ENCODE assay signal across 24 cellular contexts in the genomic region with DNA sequence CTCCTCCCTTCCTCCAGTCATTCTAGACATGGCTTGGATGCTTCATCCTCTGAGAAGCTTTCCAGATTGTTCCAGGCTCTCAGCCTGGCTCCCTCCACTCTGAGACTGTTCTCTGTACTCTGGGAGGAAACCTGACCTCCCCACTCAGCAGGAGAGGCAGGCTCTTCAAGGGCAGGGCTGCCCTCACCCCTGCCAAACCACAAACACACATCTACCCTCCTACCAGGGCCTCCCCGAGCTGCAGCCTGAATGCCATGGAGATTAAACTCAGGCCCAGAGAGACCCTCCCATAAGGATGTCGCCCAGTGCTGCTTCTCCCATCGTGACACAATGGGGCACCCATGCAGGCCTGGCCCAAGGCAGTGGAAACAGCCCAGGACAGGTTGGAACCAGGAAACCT. TPM values are rescaled to one million over a fixed set of nuclear protein-coding genes. Genes with fewer than 3 reads are reported as not detected.
DNase-seq lines count a peak whose midpoint lies in the region; ATAC-seq, FAIRE-seq and TF ChIP-seq lines count a peak whose summit lies in the region.
"Had no signal": no experiment of that assay in that cellular context is flagged by ENCODE, and none has a peak within 500 bp of the region (broad histone marks: within the 10 kb centered on the region; RNA-seq: fewer than 3 reads in every experiment).

No MANE protein-coding gene starts in this region.

- FAIRE-seq in GM12892 (lab: Jason Lieb, UNC), result no peak
- FAIRE-seq: urothelium cell line had no signal

- ATAC-seq in DND-41 (ENCODE audit: insufficient read depth, low read depth) (peak; percentile 57; the same call in 1 of the 3 replicates), lower lobe of right lung (peak; percentile 74 to 83), HG02981 (IDR thresholded peaks at IDR 0.05; ENCODE audit: unreplicated experiment) (no peak)
- ATAC-seq in central memory CD8-positive, alpha-beta T cell (replicated peaks; ENCODE audit: extremely low read depth, poor library complexity, severe bottlenecking), result peak; percentile 32
- no peak for ATAC-seq in CD8-positive, alpha-beta T cell
- ATAC-seq: GM23338, mucosa of descending colon had no signal

- no peaks in the 10 kb centered on the region for H3K4me1 Mint-ChIP-seq in central memory CD8-positive, alpha-beta T cell
- no peaks in the 10 kb centered on the region for H3K4me1 Mint-ChIP-seq in CD8-positive, alpha-beta T cell (ENCODE audit: low read depth)
- H3K4me1 Mint-ChIP-seq: GM23338 had no signal

- H3K36me3 ChIP-seq in DND-41 (ENCODE audit: insufficient read depth, low read length) (peaks cover 63% of the 10 kb centered on the region), lower lobe of right lung (peaks cover 90% of the 10 kb centered on the region)
- H3K36me3 ChIP-seq in CD8-positive, alpha-beta T cell (ENCODE audit: insufficient read depth, low read length), result no peaks in the 10 kb centered on the region

- no peak for TF ChIP-seq POLR2A in GM12892 (IDR thresholded peaks at IDR 0.05; ENCODE audit: low read depth, low read length)

- H2AFZ ChIP-seq in DND-41 (ENCODE audit: low read depth, low read length), result no peak overlapping the region
- H2AFZ ChIP-seq: GM23338 had no signal

- no peak overlapping the region for H3K4me3 Mint-ChIP-seq in central memory CD8-positive, alpha-beta T cell
- H3K4me3 Mint-ChIP-seq in CD8-positive, alpha-beta T cell, result no peak overlapping the region
- H3K4me3 Mint-ChIP-seq: activated CD4-positive, alpha-beta memory T cell treated with anti-CD3 and anti-CD28 coated beads, Interleukin-2, amount 10 ng/mL, durations not matched to agents 7 days and 5 days; activated naive CD8-positive, alpha-beta T cell; GM23338; IgD-negative memory B cell had no signal

- CTCF ChIA-PET in CD8-positive, alpha-beta T cell (lab: Charles Lee), result interaction anchor here (0.8 kb wide), 1 partner anchor 39 kb away, joined by 4 read pairs; no protein-coding TSS in a partner anchor

- DNase-seq in DND-41, result no peak
- peak; percentile 63 for DNase-seq in NCI-H2107 treated with DMSO at 0.1 percent for 48 hours (lab: John Stamatoyannopoulos, UW; ENCODE audit: unreplicated experiment)
- DNase-seq in central memory CD8-positive, alpha-beta T cell (ENCODE audit: low spot score in 2 of 2), result no peak
- no peak for DNase-seq in lower lobe of right lung
- DNase-seq in cortex of kidney (lab: John Stamatoyannopoulos, UW), result no peak
- no peak for DNase-seq in CD8-positive, alpha-beta T cell
- DNase-seq in GM12892 (ENCODE audit: insufficient read length), result no peak
- DNase-seq: activated CD4-positive, alpha-beta memory T cell treated with anti-CD3 and anti-CD28 coated beads, Interleukin-2, amount 10 ng/mL, durations not matched to agents 7 days and 5 days; activated T-cell treated with anti-CD3 and anti-CD28 coated beads, Interleukin-2, amount 50 U/mL, for 48 hours; effector CD8-positive, alpha-beta T cell; hippocampal formation; mucosa of descending colon; NCI-H187 treated with DMSO at 0.1 percent for 48 hours; NCI-H526 treated with DMSO at 0.1 percent for 48 hours; right cardiac atrium; SHP77; stimulated activated CD4-positive, alpha-beta T cell treated with anti-CD3 and anti-CD28 coated beads, Interleukin-1b, Interleukin-23, amount 100 ng/mL, for 48 hours; T-helper 1 cell had no signal

- no peak overlapping the region for H3K9ac ChIP-seq in DND-41 (ENCODE audit: low read depth, low read length)

- no peaks in the 10 kb centered on the region for H3K79me2 ChIP-seq in DND-41 (ENCODE audit: insufficient read depth, low read length)

- H4K20me1 ChIP-seq in DND-41 (ENCODE audit: insufficient read depth, low read length), result no peaks in the 10 kb centered on the region

- H3K27me3 ChIP-seq in DND-41 (ENCODE audit: insufficient read depth, low read length, poor library complexity) (no peaks in the 10 kb centered on the region), lower lobe of right lung (ENCODE audit: low read depth) (no peaks in the 10 kb centered on the region)
- H3K27me3 ChIP-seq in CD8-positive, alpha-beta T cell (ENCODE audit: insufficient read depth, low read length), result no peaks in the 10 kb centered on the region

- intact Hi-C loops in lower lobe of right lung (cut with DNase I), result no loop called here
- intact Hi-C loops in CD8-positive, alpha-beta T cell (cut with DNase I, micrococcal nuclease), result no loop called here

- H3K9me3 ChIP-seq in DND-41 (ENCODE audit: insufficient read depth, low read length, severe bottlenecking) (peaks cover 5% of the 10 kb centered on the region), lower lobe of right lung (no peaks in the 10 kb centered on the region)
- no peaks in the 10 kb centered on the region for H3K9me3 ChIP-seq in CD8-positive, alpha-beta T cell (ENCODE audit: low read length)
- H3K9me3 ChIP-seq: mucosa of descending colon had no signal

- H3K4me3 ChIP-seq in DND-41 (ENCODE audit: low read depth in 1 of 2, low read length in 2 of 2) (no peak overlapping the region), lower lobe of right lung (no peak overlapping the region)
- H3K4me3 ChIP-seq in CD8-positive, alpha-beta T cell (ENCODE audit: low read depth, low read length), result no peak overlapping the region
- H3K4me3 ChIP-seq: GM23338, mucosa of descending colon had no signal

- no peaks in the 10 kb centered on the region for H3K4me1 ChIP-seq in DND-41 (ENCODE audit: insufficient read depth, low read length)
- H3K4me1 ChIP-seq in lower lobe of right lung, result no peaks in the 10 kb centered on the region
- H3K4me1 ChIP-seq in CD8-positive, alpha-beta T cell (ENCODE audit: insufficient read depth, low read length), result peaks cover 4% of the 10 kb centered on the region

- peaks cover 7% of the 10 kb centered on the region for H3K36me3 Mint-ChIP-seq in central memory CD8-positive, alpha-beta T cell (ENCODE audit: insufficient read depth)
- H3K36me3 Mint-ChIP-seq in CD8-positive, alpha-beta T cell, result peaks cover 34% of the 10 kb centered on the region

- H3K27me3 Mint-ChIP-seq in central memory CD8-positive, alpha-beta T cell, result no peaks in the 10 kb centered on the region
- H3K27me3 Mint-ChIP-seq in CD8-positive, alpha-beta T cell (ENCODE audit: low read depth), result no peaks in the 10 kb centered on the region
- H3K27me3 Mint-ChIP-seq: activated CD4-positive, alpha-beta memory T cell treated with anti-CD3 and anti-CD28 coated beads, Interleukin-2, amount 10 ng/mL, durations not matched to agents 7 days and 5 days; activated naive CD8-positive, alpha-beta T cell; IgD-negative memory B cell had no signal

- H3K9me3 Mint-ChIP-seq in central memory CD8-positive, alpha-beta T cell, result no peaks in the 10 kb centered on the region
- peaks cover 3% of the 10 kb centered on the region for H3K9me3 Mint-ChIP-seq in CD8-positive, alpha-beta T cell
- H3K9me3 Mint-ChIP-seq: GM23338 had no signal

- no peak overlapping the region for H3K27ac ChIP-seq in DND-41 (ENCODE audit: low read length)
- H3K27ac ChIP-seq in lower lobe of right lung, result no peak overlapping the region
- H3K27ac ChIP-seq in CD8-positive, alpha-beta T cell (ENCODE audit: low read depth, low read length), result no peak overlapping the region
- H3K27ac ChIP-seq: VCaP had no signal

- POLR2A ChIA-PET in CD8-positive, alpha-beta T cell (lab: Charles Lee), result no interaction called here

- H3K27ac Mint-ChIP-seq in central memory CD8-positive, alpha-beta T cell (ENCODE audit: low read depth), result no peak overlapping the region
- no peak overlapping the region for H3K27ac Mint-ChIP-seq in CD8-positive, alpha-beta T cell
- H3K27ac Mint-ChIP-seq: activated CD4-positive, alpha-beta memory T cell treated with anti-CD3 and anti-CD28 coated beads, Interleukin-2, amount 10 ng/mL, durations not matched to agents 7 days and 5 days; activated naive CD8-positive, alpha-beta T cell; GM23338 had no signal

- no peak for TF ChIP-seq CTCF in DND-41 (IDR thresholded peaks at IDR 0.05; ENCODE audit: borderline replicate concordance, extremely low read depth, low read length, poor library complexity, severe bottlenecking)
- no peak for TF ChIP-seq CTCF in lower lobe of right lung (IDR thresholded peaks at IDR 0.05)
- TF ChIP-seq CTCF in CD8-positive, alpha-beta T cell (IDR thresholded peaks at IDR 0.05), result no peak

- H3K4me2 ChIP-seq in DND-41 (ENCODE audit: insufficient read depth, low read length), result no peak overlapping the region
- H3K4me2 ChIP-seq: GM23338 had no signal

RNA-seq across cellular contexts. Expression of a gene that starts 16.2 kb away (rescaled TPM):
- total RNA-seq in lower lobe of right lung, result 17.7 TPM
- 1 to 10 TPM; 3.5 to 4.3 TPM for total RNA-seq in CD8-positive, alpha-beta T cell
- 1.7 TPM for polyA plus RNA-seq in GM12892 (2012; ENCODE audit: missing spikeins)

RNA-seq across cellular contexts. Expression of a gene that starts 42.4 kb away (rescaled TPM):
- 43.9 TPM for total RNA-seq in lower lobe of right lung
- 10 to 100 TPM; 14.0 to 14.2 TPM for total RNA-seq in CD8-positive, alpha-beta T cell
- 11.3 TPM for polyA plus RNA-seq in GM12892 (2012; ENCODE audit: missing spikeins)

RNA-seq across cellular contexts. Expression of a gene that starts 42.6 kb away (rescaled TPM):
- 34.9 TPM for total RNA-seq in lower lobe of right lung
- 1 to 10 TPM; 5.9 to 6.4 TPM for total RNA-seq in CD8-positive, alpha-beta T cell
- 3.3 TPM for polyA plus RNA-seq in GM12892 (2012; ENCODE audit: missing spikeins)

Comparison
In these comparisons a context has a peak if more than half of its experiments do, and no peak if none do; other contexts are left out.
1. ATAC-seq: peak in DND-41 (single experiment), central memory CD8-positive, alpha-beta T cell (single experiment) and lower lobe of right lung (2 of 2); none in CD8-positive, alpha-beta T cell (single experiment) and HG02981 (single experiment).